In the genomic region with DNA sequence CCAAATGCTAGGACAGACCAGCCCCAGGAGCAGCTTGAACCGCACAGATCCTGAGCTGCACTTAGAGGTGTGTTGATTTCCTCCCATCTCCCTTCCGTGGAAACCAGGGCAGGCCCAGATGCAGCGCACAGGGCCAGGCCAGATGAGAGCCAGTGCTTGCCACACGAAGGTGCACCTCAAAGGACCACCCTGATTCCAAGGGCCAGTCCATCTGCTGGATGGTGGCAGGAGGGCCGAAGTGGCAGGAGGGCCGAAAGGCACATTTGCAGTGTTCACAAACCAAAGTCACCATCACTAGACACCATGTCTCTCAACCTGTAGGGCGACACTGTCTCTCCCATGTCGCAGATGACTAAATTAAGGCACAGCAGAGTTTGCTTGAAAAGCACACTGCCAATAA, we compare ENCODE assay signal across 26 cellular contexts.
"Had no signal": no experiment of that assay in that cellular context is flagged by ENCODE, and none has a peak within 500 bp of the region (broad histone marks: within the 10 kb centered on the region; RNA-seq: fewer than 3 reads in every experiment).

No MANE protein-coding gene starts in this region.

- H3K9me3 ChIP-seq: ovary, prostate gland, right lobe of liver, sigmoid colon, thoracic aorta, thyroid gland, tibial nerve, upper lobe of left lung, vagina had no signal

- H3K4me1 ChIP-seq: prostate gland, right lobe of liver, thyroid gland, tibial nerve, upper lobe of left lung had no signal

- H3K79me2 ChIP-seq: parathyroid adenoma had no signal

- H3K27ac ChIP-seq: ovary, prostate gland, right lobe of liver, sigmoid colon, thoracic aorta, thyroid gland, tibial nerve, upper lobe of left lung, vagina had no signal

- H3K9ac ChIP-seq: parathyroid adenoma had no signal

- H2AFZ ChIP-seq: parathyroid adenoma had no signal

- DNase-seq: naive thymus-derived CD4-positive, alpha-beta T cell; natural killer cell; occipital lobe; ovary; right cardiac atrium; right lobe of liver; sigmoid colon; small intestine; stimulated activated CD4-positive, alpha-beta T cell treated with anti-CD3 and anti-CD28 coated beads, Interleukin-12 subunit alpha, Interleukin-12 subunit beta, amount 100 ng/mL, for 4 hours; stimulated activated CD4-positive, alpha-beta T cell treated with anti-CD3 and anti-CD28 coated beads, Interleukin-1b, Interleukin-23, amount 100 ng/mL, for 48 hours; stimulated activated CD4-positive, alpha-beta T cell treated with anti-CD3 and anti-CD28 coated beads, Interleukin-4, amount 100 ng/mL, for 1 hour; stimulated activated CD4-positive, alpha-beta T cell treated with anti-CD3 and anti-CD28 coated beads, Interleukin-4, amount 100 ng/mL, for 4 hours; stimulated activated CD8-positive, alpha-beta memory T cell treated with anti-CD3 and anti-CD28 coated beads, Interleukin-4, amount 100 ng/mL, for 48 hours; stimulated activated naive CD4-positive, alpha-beta T cell; stimulated activated naive CD8-positive, alpha-beta T cell treated with anti-CD3 and anti-CD28 coated beads, Interleukin-15, amount 100 ng/mL, for 72 hours; stimulated activated naive CD8-positive, alpha-beta T cell treated with anti-CD3 and anti-CD28 coated beads, Interleukin-15, Interleukin-2, amounts not matched to agents 100 U/mL and 50 U/mL, for 24 hours; substantia nigra; thyroid gland; trophoblast cell; upper lobe of left lung had no signal

- H3K4me3 ChIP-seq: ovary, prostate gland, right lobe of liver, sigmoid colon, thoracic aorta, thyroid gland, tibial nerve, upper lobe of left lung, vagina had no signal

- H3K36me3 ChIP-seq: ovary, prostate gland, right lobe of liver, sigmoid colon, thoracic aorta, thyroid gland, tibial nerve, upper lobe of left lung, vagina had no signal

- H3K27me3 ChIP-seq: ovary, right lobe of liver, sigmoid colon, thyroid gland, tibial nerve, upper lobe of left lung, vagina had no signal

- FAIRE-seq: small intestine, urothelium cell line had no signal
